35 cellular contexts compared by ENCODE assay signal in the genomic region with DNA sequence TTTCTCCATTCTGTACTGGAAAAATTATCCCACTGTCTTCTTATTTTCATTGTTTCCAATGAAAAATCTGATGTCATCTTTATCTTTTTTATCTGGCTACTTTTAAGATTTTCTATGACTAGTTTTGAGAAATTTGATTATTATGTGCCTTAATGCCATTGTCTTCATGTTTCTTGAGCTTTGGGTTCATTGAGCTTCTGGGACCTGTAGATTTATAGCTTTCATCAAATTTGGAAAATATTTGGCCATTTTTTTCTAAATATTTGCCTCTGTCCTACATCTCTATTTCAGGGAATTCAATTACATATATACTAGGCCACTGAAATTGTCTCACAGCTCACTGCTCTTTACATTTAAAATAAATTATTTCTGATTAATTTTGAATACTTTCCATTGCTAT.
"Had no signal": no experiment of that assay in that cellular context is flagged by ENCODE, and none has a peak within 500 bp of the region (broad histone marks: within the 10 kb centered on the region; RNA-seq: fewer than 3 reads in every experiment).

No MANE protein-coding gene starts in this region.

- H3K27me3 ChIP-seq: MG63 had no signal

- H3K4me3 ChIP-seq: MG63 had no signal

- H3K36me3 ChIP-seq: MG63 had no signal

- DNase-seq: Karpas-422, Kasumi-1, MG63, MM.1S, MV-4-11, NCI-H1048, NCI-H1092, NCI-H1092 treated with DMSO at 0.1 percent for 48 hours, NCI-H1105, NCI-H1105 treated with DMSO at 0.1 percent for 48 hours, NCI-H1417, NCI-H1417 treated with DMSO at 0.1 percent for 48 hours, NCI-H1436, NCI-H1436 treated with DMSO at 0.1 percent for 48 hours, NCI-H146, NCI-H1694, NCI-H1694 treated with DMSO at 0.1 percent for 48 hours, NCI-H187, NCI-H187 treated with DMSO at 0.1 percent for 48 hours, NCI-H1930, NCI-H2029, NCI-H2029 treated with DMSO at 0.1 percent for 48 hours, NCI-H2081, NCI-H2081 treated with DMSO at 0.1 percent for 48 hours, NCI-H2107, NCI-H2171, NCI-H2171 treated with DMSO at 0.1 percent for 48 hours, NCI-H2227 treated with DMSO at 0.1 percent for 48 hours, NCI-H226, NCI-H345, NCI-H446, NCI-H446 treated with DMSO at 0.1 percent for 48 hours, NCI-H510A, NCI-H510A treated with DMSO at 0.1 percent for 48 hours, NCI-H524 had no signal
